8 cellular contexts compared by ENCODE assay signal in the genomic region with DNA sequence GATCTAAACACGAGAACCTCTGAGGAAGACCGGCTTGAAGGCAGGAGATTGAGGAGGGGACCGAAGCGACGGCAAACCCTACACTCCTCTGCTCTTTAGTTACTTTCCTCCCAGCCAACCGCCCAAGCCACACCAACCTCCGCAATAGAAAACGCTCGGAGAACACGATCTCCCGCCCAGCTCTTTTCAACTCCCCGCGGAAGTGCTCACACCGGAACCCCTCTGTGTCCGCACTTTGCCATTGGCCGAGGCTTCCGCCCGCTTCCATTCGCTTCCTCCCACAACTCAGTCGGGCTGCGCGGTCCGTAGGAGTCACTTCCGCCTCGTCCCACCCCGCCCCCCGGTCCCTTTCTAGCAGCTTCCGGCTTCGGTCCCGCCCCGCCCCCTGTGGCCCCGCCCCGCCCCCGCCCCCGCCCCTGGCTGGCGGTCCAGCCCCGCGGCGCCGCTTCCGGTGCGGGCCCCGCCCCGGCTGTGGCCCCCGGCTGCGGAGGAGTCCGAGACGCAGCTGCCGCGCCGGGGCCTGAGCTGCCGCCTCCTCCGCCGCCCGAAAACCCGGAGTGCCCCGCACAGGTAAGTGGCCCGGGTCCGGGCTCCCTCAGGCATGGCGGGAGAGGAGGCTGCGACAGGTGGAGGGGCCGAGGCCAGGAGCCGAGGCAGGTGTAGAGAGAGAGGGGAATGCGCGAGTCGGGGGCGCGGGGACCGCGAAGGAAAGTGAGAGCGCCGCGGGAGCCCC. TPM values are rescaled to one million over a fixed set of nuclear protein-coding genes. Genes with fewer than 3 reads are reported as not detected.
A peak's percentile ranks its signal among the peaks of the same experiment; 100 is the strongest.
DNase-seq lines count a peak whose midpoint lies in the region; ATAC-seq and TF ChIP-seq lines count a peak whose summit lies in the region.

A gene with protein sequence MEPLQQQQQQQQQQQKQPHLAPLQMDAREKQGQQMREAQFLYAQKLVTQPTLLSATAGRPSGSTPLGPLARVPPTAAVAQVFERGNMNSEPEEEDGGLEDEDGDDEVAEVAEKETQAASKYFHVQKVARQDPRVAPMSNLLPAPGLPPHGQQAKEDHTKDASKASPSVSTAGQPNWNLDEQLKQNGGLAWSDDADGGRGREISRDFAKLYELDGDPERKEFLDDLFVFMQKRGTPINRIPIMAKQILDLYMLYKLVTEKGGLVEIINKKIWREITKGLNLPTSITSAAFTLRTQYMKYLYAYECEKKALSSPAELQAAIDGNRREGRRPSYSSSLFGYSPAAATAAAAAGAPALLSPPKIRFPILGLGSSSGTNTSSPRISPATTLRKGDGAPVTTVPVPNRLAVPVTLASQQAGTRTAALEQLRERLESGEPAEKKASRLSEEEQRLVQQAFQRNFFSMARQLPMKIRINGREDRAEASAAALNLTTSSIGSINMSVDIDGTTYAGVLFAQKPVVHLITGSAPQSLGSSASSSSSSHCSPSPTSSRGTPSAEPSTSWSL (plus strand): TSS at position 460 of the 733 bp plus-strand sequence. CDS start 2,717 bp downstream, outside the sequence.

- H3K27me3 ChIP-seq in KMS-11 (ENCODE audit: insufficient read depth, low read depth) = no peaks in the 10 kb centered on the region
- no peaks in the 10 kb centered on the region for H3K27me3 ChIP-seq in esophagus (ENCODE audit: control insufficient read depth in 1 of 2, insufficient read depth in 2 of 2, low read length in 2 of 2)
- no peaks in the 10 kb centered on the region for H3K27me3 ChIP-seq in mucosa of stomach (ENCODE audit: control insufficient read depth, insufficient read depth, low read length)

- peaks cover 59% of the 10 kb centered on the region for H3K79me2 ChIP-seq in KMS-11 (ENCODE audit: insufficient read depth, low read depth)

- H3K9me3 ChIP-seq in esophagus (ENCODE audit: control insufficient read depth in 2 of 2, insufficient read depth in 1 of 2, low read depth in 1 of 2, low read length in 1 of 2) (no peaks in the 10 kb centered on the region), mucosa of stomach (ENCODE audit: control insufficient read depth, low read length) (no peaks in the 10 kb centered on the region)

- peak within 1 kb of the TSS; percentile 23; the same call in 1 of the 2 replicates for H2AFZ ChIP-seq in KMS-11 (ENCODE audit: low read depth)

- H3K4me3 ChIP-seq in KMS-11 (IDR thresholded peaks at IDR 0.05; ENCODE audit: insufficient read depth, low read depth, low read length) (no peak within 1 kb of the TSS), esophagus (ENCODE audit: low read depth in 1 of 2, low read length in 2 of 2) (peak within 1 kb of the TSS; percentile 72 to 80), mucosa of stomach (ENCODE audit: low read length) (peak within 1 kb of the TSS; percentile 78)

- no peak for TF ChIP-seq CTCF in KMS-11 (conservative IDR thresholded peaks at IDR 0.05; ENCODE audit: low read depth, low read length)

- H3K4me2 ChIP-seq in KMS-11 = peak within 1 kb of the TSS; percentile 94

- peak within 1 kb of the TSS; percentile 85 for H3K9ac ChIP-seq in KMS-11
- H3K9ac ChIP-seq in mucosa of stomach (ENCODE audit: low read length) = peak within 1 kb of the TSS; percentile 90

- peak; percentile 87 for DNase-seq in DMS53 treated with DMSO at 0.1 percent for 48 hours (lab: John Stamatoyannopoulos, UW; ENCODE audit: unreplicated experiment)
- peak; percentile 91 for DNase-seq in activated T-cell treated with anti-CD3 and anti-CD28 coated beads, Interleukin-2, amount 50 U/mL, for 1 hour
- peak; percentile 87 to 93 for DNase-seq in stimulated activated CD8-positive, alpha-beta memory T cell treated with anti-CD3 and anti-CD28 coated beads, Interleukin-4, amount 100 ng/mL, for 4 hours (ENCODE audit: low read depth in 2 of 2, low spot score in 1 of 2)

- 1% methylated on average over 65 to 73 of the region's 73 CpGs for WGBS in esophagus, 2 donors

- ATAC-seq in GM21737 (IDR thresholded peaks at IDR 0.05; ENCODE audit: unreplicated experiment) = peak; percentile 70

- peaks cover 49% of the 10 kb centered on the region for H3K4me1 ChIP-seq in KMS-11 (ENCODE audit: low read depth, poor library complexity, severe bottlenecking)
- H3K4me1 ChIP-seq in esophagus (ENCODE audit: control insufficient read depth in 2 of 2, insufficient read depth in 2 of 2, low read length in 1 of 2) = peaks cover 0 to 7% of the 10 kb centered on the region in 2 donors
- H3K4me1 ChIP-seq in mucosa of stomach (ENCODE audit: control insufficient read depth, insufficient read depth, low read length) = peaks cover 9% of the 10 kb centered on the region

- H3K36me3 ChIP-seq in KMS-11 (ENCODE audit: insufficient read depth) = no peaks in the 10 kb centered on the region; the same call in 1 of the 2 replicates
- H3K36me3 ChIP-seq in esophagus (ENCODE audit: control insufficient read depth in 2 of 2, insufficient read depth in 2 of 2, low read length in 1 of 2) = peaks cover 0 to 2% of the 10 kb centered on the region in 2 donors
- no peaks in the 10 kb centered on the region for H3K36me3 ChIP-seq in mucosa of stomach (ENCODE audit: control insufficient read depth, insufficient read depth, low read length)

- H3K27ac ChIP-seq in KMS-11 = peak within 1 kb of the TSS; percentile 88
- H3K27ac ChIP-seq in esophagus (ENCODE audit: low read depth in 2 of 2, low read length in 1 of 2) = peak within 1 kb of the TSS; percentile 83 to 90

- no peaks in the 10 kb centered on the region for H4K20me1 ChIP-seq in KMS-11 (ENCODE audit: insufficient read depth)

TF ChIP-seq in PFSK-1, 5 proteins besides CTCF, POLR2A, EP300 and RAD21:
- peak; percentile 89 for TF ChIP-seq POLR2AphosphoS5 (IDR thresholded peaks at IDR 0.05; ENCODE audit: low read depth, low read length)
- TF ChIP-seq, protein P1, sequence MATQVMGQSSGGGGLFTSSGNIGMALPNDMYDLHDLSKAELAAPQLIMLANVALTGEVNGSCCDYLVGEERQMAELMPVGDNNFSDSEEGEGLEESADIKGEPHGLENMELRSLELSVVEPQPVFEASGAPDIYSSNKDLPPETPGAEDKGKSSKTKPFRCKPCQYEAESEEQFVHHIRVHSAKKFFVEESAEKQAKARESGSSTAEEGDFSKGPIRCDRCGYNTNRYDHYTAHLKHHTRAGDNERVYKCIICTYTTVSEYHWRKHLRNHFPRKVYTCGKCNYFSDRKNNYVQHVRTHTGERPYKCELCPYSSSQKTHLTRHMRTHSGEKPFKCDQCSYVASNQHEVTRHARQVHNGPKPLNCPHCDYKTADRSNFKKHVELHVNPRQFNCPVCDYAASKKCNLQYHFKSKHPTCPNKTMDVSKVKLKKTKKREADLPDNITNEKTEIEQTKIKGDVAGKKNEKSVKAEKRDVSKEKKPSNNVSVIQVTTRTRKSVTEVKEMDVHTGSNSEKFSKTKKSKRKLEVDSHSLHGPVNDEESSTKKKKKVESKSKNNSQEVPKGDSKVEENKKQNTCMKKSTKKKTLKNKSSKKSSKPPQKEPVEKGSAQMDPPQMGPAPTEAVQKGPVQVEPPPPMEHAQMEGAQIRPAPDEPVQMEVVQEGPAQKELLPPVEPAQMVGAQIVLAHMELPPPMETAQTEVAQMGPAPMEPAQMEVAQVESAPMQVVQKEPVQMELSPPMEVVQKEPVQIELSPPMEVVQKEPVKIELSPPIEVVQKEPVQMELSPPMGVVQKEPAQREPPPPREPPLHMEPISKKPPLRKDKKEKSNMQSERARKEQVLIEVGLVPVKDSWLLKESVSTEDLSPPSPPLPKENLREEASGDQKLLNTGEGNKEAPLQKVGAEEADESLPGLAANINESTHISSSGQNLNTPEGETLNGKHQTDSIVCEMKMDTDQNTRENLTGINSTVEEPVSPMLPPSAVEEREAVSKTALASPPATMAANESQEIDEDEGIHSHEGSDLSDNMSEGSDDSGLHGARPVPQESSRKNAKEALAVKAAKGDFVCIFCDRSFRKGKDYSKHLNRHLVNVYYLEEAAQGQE (IDR thresholded peaks at IDR 0.05; ENCODE audit: insufficient read depth in 1 of 2, low read depth in 2 of 2, low read length in 2 of 2) = peak in 1 of 2 experiments; percentile 31; a peak in 1 of 4 replicates
- TF ChIP-seq TAF1 (IDR thresholded peaks at IDR 0.05; ENCODE audit: borderline replicate concordance, insufficient read depth, low read length) = peak; percentile 66; the same call in 1 of the 2 replicates
- TF ChIP-seq FOXP2 (optimal IDR thresholded peaks at IDR 0.05; ENCODE audit: borderline replicate concordance, extremely low read depth, extremely low read length, insufficient read depth) = peak; percentile 62
- 0 out of 2 replicates have a peak, but pooled peaks have one; percentile 27 for TF ChIP-seq SIN3A (IDR thresholded peaks at IDR 0.05; ENCODE audit: borderline replicate concordance, insufficient read depth, low read length)

RNA-seq across cellular contexts. Expression of the gene that starts here (rescaled TPM):
- polyA plus RNA-seq in PFSK-1 (2012; ENCODE audit: insufficient read length, low read depth) = 26.5 TPM
- polyA plus RNA-seq in esophagus = 1 to 10 TPM; 2.6 to 5.0 TPM
